Comparison of ENCODE assay signal across 8 cellular contexts in the genomic region with DNA sequence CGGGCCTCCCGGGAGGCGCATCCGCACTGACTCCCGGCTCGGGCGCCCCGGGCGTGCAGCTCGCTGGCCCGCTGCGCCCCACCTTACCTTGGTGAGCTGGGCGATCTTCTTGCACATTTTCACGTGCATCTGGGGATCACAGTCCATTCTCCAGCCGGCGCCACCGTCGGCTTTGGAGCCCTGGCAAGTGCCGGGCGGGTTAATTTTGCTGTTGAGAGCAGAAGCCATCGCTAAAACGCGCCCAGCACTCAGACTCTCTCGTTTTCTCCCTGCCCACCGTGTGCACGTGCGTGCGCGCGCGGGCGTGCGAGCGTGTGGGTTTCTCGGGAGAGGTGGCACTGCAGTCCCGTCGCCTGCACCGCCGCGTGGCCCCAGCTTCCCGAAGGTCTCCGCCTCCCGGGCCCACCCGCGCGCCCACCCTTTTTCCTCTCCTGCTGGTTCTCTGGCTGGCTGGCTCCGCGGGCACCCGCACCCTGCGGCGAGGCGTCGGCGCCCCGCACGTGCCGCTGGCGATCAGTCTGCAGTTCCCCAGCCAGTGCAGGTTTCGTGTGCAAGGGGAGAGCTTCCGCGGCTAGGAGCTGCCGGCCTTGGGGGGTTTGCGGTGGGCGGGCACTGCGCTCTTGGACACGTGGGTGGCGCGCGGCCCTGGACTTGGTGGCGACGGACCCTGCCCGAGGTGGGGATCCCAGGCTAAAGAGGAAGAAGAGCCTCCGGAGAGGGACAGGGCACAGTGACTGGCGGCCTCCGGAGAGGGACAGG. TPM values are rescaled to one million over a fixed set of nuclear protein-coding genes. Genes with fewer than 3 reads are reported as not detected.
A peak's percentile ranks its signal among the peaks of the same experiment; 100 is the strongest.
DNase-seq lines count a peak whose midpoint lies in the region; ATAC-seq and TF ChIP-seq lines count a peak whose summit lies in the region.

A gene (minus strand): TSS at position 550 of the 759 bp plus-strand sequence. CDS start 322 bp downstream, at position 228.

- H2AFZ ChIP-seq in fibroblast of lung (ENCODE audit: low read length) (peak within 1 kb of the TSS; percentile 43), neural progenitor cell (replicated peaks) (peak within 1 kb of the TSS; percentile 78)

- in situ Hi-C loops in Panc1 (cut with HindIII; ENCODE audit: low pct_unique_long_range_greater_than_20kb, low sequenced_read_pairs) = no loop called here

- H4K20me1 ChIP-seq in fibroblast of lung (ENCODE audit: control insufficient read depth, extremely low read depth, insufficient read depth, low read length) = no peaks in the 10 kb centered on the region
- peaks cover 17% of the 10 kb centered on the region for H4K20me1 ChIP-seq in neural progenitor cell (ENCODE audit: low read depth)

- POLR2A ChIA-PET in Panc1 (lab: Charles Lee) = interaction anchor here (0.7 kb wide), 1 partner anchor 16 kb away, joined by 3 read pairs; no protein-coding TSS in a partner anchor
- POLR2A ChIA-PET in Caco-2 (lab: Charles Lee) = no interaction called here

- H3F3A ChIP-seq in neural progenitor cell (ENCODE audit: low read depth) = peaks cover 7% of the 10 kb centered on the region

- CTCF ChIA-PET in Panc1 (lab: Charles Lee) = no interaction called here
- CTCF ChIA-PET in Caco-2 (lab: Charles Lee) = interaction anchor here (0.7 kb wide), 1 partner anchor 789 kb away, joined by 3 read pairs; no protein-coding TSS in a partner anchor

- intact Hi-C loops in Panc1 (cut with micrococcal nuclease; ENCODE audit: unreplicated experiment) (no loop called here), Caco-2 (cut with micrococcal nuclease; ENCODE audit: unreplicated experiment) (no loop called here)

- no peaks in the 10 kb centered on the region for H3K79me2 ChIP-seq in fibroblast of lung (ENCODE audit: control insufficient read depth, insufficient read depth, low read length)
- H3K79me2 ChIP-seq in neural progenitor cell (ENCODE audit: low read depth) = no peaks in the 10 kb centered on the region

- peak; percentile 69 for ATAC-seq in Panc1
- ATAC-seq in HG03432 (IDR thresholded peaks at IDR 0.05; ENCODE audit: unreplicated experiment) = no peak

- H3K4me1 Mint-ChIP-seq in neural progenitor cell (peaks cover 16% of the 10 kb centered on the region), Caco-2 (ENCODE audit: low read depth, unreplicated experiment) (no peaks in the 10 kb centered on the region)

- H3K4me3 Mint-ChIP-seq in neural progenitor cell (peak within 1 kb of the TSS; percentile 82), Caco-2 (ENCODE audit: unreplicated experiment) (no peak within 1 kb of the TSS)

- H3K4me3 ChIP-seq in Panc1 (ENCODE audit: low read depth in 2 of 2, low read length in 2 of 2) (peak within 1 kb of the TSS; percentile 28 to 43), fibroblast of lung (replicated peaks in 1 of 4; ENCODE audit: control extremely low read depth in 1 of 4, insufficient read depth in 1 of 4, low read depth in 3 of 4, low read length in 4 of 4) (peak within 1 kb of the TSS; percentile 40 to 56 (median 46)), neural progenitor cell (peak within 1 kb of the TSS; percentile 44), Caco-2 (ENCODE audit: low read depth, low read length) (no peak within 1 kb of the TSS)

- no peak for TF ChIP-seq CTCF in Panc1 (IDR thresholded peaks at IDR 0.05)
- TF ChIP-seq CTCF in fibroblast of lung (conservative IDR thresholded peaks at IDR 0.05 in 1 of 2, IDR thresholded peaks at IDR 0.05 in 1 of 2; ENCODE audit: low read depth in 1 of 2, low read length in 2 of 2) = no peak
- TF ChIP-seq CTCF in neural progenitor cell (IDR thresholded peaks at IDR 0.05) = no peak
- TF ChIP-seq CTCF in Caco-2 (IDR thresholded peaks at IDR 0.05; ENCODE audit: insufficient read depth in 1 of 2, low read depth in 1 of 2, low read length in 1 of 2, severe bottlenecking in 1 of 2, unreplicated experiment in 1 of 2) = no peak

- H3K9ac ChIP-seq in fibroblast of lung (ENCODE audit: insufficient read depth, low read length) (no peak within 1 kb of the TSS), neural progenitor cell (no peak within 1 kb of the TSS)

- H3K9me3 ChIP-seq in Panc1 (ENCODE audit: control insufficient read depth, insufficient read depth, low read depth, low read length) (no peaks in the 10 kb centered on the region), fibroblast of lung (ENCODE audit: control insufficient read depth, insufficient read depth, low read depth, low read length) (no peaks in the 10 kb centered on the region), neural progenitor cell (ENCODE audit: low read depth) (no peaks in the 10 kb centered on the region), Caco-2 (no peaks in the 10 kb centered on the region)

- no peak within 1 kb of the TSS for H3K27ac ChIP-seq in Panc1 (ENCODE audit: low read length)
- H3K27ac ChIP-seq in fibroblast of lung (ENCODE audit: insufficient read depth, low read length) = no peak within 1 kb of the TSS
- no peak within 1 kb of the TSS for H3K27ac ChIP-seq in neural progenitor cell

- H3K27ac Mint-ChIP-seq in neural progenitor cell (no peak within 1 kb of the TSS), Caco-2 (ENCODE audit: unreplicated experiment) (no peak within 1 kb of the TSS)

- peaks cover 6% of the 10 kb centered on the region for H3K27me3 ChIP-seq in Panc1 (ENCODE audit: control insufficient read depth, insufficient read depth, low read length)
- H3K27me3 ChIP-seq in fibroblast of lung (ENCODE audit: control insufficient read depth, insufficient read depth, low read length) = peaks cover 19% of the 10 kb centered on the region
- H3K27me3 ChIP-seq in neural progenitor cell = peaks cover 77% of the 10 kb centered on the region
- no peaks in the 10 kb centered on the region for H3K27me3 ChIP-seq in Caco-2 (replicated peaks; ENCODE audit: control insufficient read depth, insufficient read depth, low read length)

- H3K4me1 ChIP-seq in Panc1 (ENCODE audit: control insufficient read depth, insufficient read depth, low read length) = no peaks in the 10 kb centered on the region
- peaks cover 2% of the 10 kb centered on the region for H3K4me1 ChIP-seq in fibroblast of lung (ENCODE audit: control insufficient read depth, extremely low read depth, insufficient read depth, low read length)
- peaks cover 28% of the 10 kb centered on the region for H3K4me1 ChIP-seq in neural progenitor cell
- H3K4me1 ChIP-seq in Caco-2 = no peaks in the 10 kb centered on the region

- H3K27me3 Mint-ChIP-seq in neural progenitor cell (ENCODE audit: insufficient read depth, low read depth) (peaks cover 21% of the 10 kb centered on the region), Caco-2 (ENCODE audit: insufficient read depth, unreplicated experiment) (peaks cover 2% of the 10 kb centered on the region)

- BruUV-seq in Panc1 (replicated peaks; lab: Mats Ljungman, UMichigan) = no TSS peak
- BruUV-seq in Caco-2 (replicated peaks; lab: Mats Ljungman, UMichigan) = no TSS peak

- H3K36me3 Mint-ChIP-seq in neural progenitor cell (peaks cover 2% of the 10 kb centered on the region), Caco-2 (ENCODE audit: insufficient read depth, unreplicated experiment) (no peaks in the 10 kb centered on the region)

- H3K4me2 ChIP-seq in fibroblast of lung (ENCODE audit: extremely low read depth, insufficient read depth, low read length) (peak within 1 kb of the TSS; percentile 81), neural progenitor cell (peak within 1 kb of the TSS; percentile 86)

- H3K9me3 Mint-ChIP-seq in neural progenitor cell (no peaks in the 10 kb centered on the region), Caco-2 (ENCODE audit: unreplicated experiment) (no peaks in the 10 kb centered on the region)

- no peaks in the 10 kb centered on the region for H3K36me3 ChIP-seq in Panc1 (ENCODE audit: control insufficient read depth, insufficient read depth, low read length)
- no peaks in the 10 kb centered on the region for H3K36me3 ChIP-seq in fibroblast of lung (ENCODE audit: control insufficient read depth, insufficient read depth, low read length)
- H3K36me3 ChIP-seq in neural progenitor cell = no peaks in the 10 kb centered on the region
- H3K36me3 ChIP-seq in Caco-2 (ENCODE audit: control insufficient read depth, insufficient read depth, low read length) = no peaks in the 10 kb centered on the region

- DNase-seq in DMS53 treated with DMSO at 0.1 percent for 48 hours (lab: John Stamatoyannopoulos, UW; ENCODE audit: unreplicated experiment) (peak; percentile 58), Panc1 (ENCODE audit: low read depth, low spot score) (no peak), fibroblast of lung (ENCODE audit: low read depth in 2 of 2) (peak in 1 of 2 donors; percentile 13), neural progenitor cell (ENCODE audit: low spot score) (peak; percentile 49), Caco-2 (no peak), midbrain (lab: John Stamatoyannopoulos, UW) (no peak), GM19240 (ENCODE audit: insufficient read length, low spot score) (no peak)

RNA-seq across cellular contexts. Expression of the gene that starts here (rescaled TPM):
- total RNA-seq in Panc1 (2021; ENCODE audit: unreplicated experiment) (0.03 TPM), fibroblast of lung (under 0.01 TPM in 1 of 2 replicates, not detected in the other), neural progenitor cell (ENCODE audit: low replicate concordance) (0.03 TPM in 1 of 2 replicates, not detected in the other), Caco-2 (2022) (not detected in 2 replicates)
- polyA plus RNA-seq in Panc1 (2012; ENCODE audit: insufficient read length) = not detected
- not detected in 2 replicates for polyA plus RNA-seq in fibroblast of lung
- not detected in 2 replicates for polyA plus RNA-seq in fibroblast of lung (2012)
- not detected in 2 replicates for polyA minus RNA-seq in fibroblast of lung (ENCODE audit: low replicate concordance)

Comparison
In these comparisons a context has a peak if more than half of its experiments do, and no peak if none do; other contexts are left out.
1. Peak in ATAC-seq and H3K4me3 ChIP-seq in Panc1; RNA of the gene not detected or under 1 TPM.
2. Peak in DNase-seq, H3K4me3 ChIP-seq and H3K4me2 ChIP-seq in neural progenitor cell; RNA of the gene not detected or under 1 TPM.